ENCODE assay signal across 9 cellular contexts in the genomic region with DNA sequence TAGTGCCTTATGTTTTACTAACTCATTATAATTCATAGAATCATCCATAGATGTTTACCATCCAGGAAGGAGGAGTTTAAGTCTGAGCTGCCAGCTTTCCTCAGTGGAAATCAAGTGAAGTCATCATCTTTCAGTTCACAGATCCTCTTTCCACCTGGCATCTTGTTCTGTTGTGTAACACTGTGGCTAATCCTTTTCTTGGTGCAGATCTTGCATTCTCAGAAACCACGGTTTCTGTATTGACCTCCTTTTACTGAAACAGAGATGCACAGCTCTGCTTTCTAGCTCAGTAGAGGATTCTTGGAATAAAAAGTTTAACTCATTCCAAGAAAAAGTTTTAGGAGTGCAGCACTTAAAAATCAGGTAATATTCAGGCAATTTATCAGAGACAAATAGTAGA. TPM values are rescaled to one million over a fixed set of nuclear protein-coding genes. Genes with fewer than 3 reads are reported as not detected.
DNase-seq lines count a peak whose midpoint lies in the region; ATAC-seq and TF ChIP-seq lines count a peak whose summit lies in the region.
"Not testable (repeated sequence)": the region's sequence is repeated elsewhere in the genome, so short reads cannot be mapped to it uniquely, and the experiment has no call there.
"Had no signal": no experiment of that assay in that cellular context is flagged by ENCODE, and none has a peak within 500 bp of the region (broad histone marks: within the 10 kb centered on the region; RNA-seq: fewer than 3 reads in every experiment).

No MANE protein-coding gene starts in this region.

- not testable (repeated sequence) for H3K23ac ChIP-seq in IMR-90 (ENCODE audit: low read depth, low read length)

- not testable (repeated sequence) for H3K27ac ChIP-seq in IMR-90 (ENCODE audit: insufficient read depth, low read length)

- H3K27me3 ChIP-seq in IMR-90 (ENCODE audit: control insufficient read depth, insufficient read depth, low read length); adipocyte (replicated peaks; ENCODE audit: control insufficient read depth, insufficient read depth, low read length): not testable (repeated sequence)

- not testable (repeated sequence) for H3K4me3 ChIP-seq in IMR-90 (ENCODE audit: insufficient read depth, low read depth, low read length); adipocyte (ENCODE audit: low read length); epithelial cell of esophagus (ENCODE audit: low read length); fibroblast of the aortic adventitia (ENCODE audit: low read depth, low read length)

- intact Hi-C loops in IMR-90 (cut with micrococcal nuclease) = not testable (repeated sequence)

- H3K18ac ChIP-seq in IMR-90 (ENCODE audit: low read depth, low read length) = not testable (repeated sequence)

- H3K9me3 ChIP-seq in IMR-90 (ENCODE audit: control insufficient read depth, insufficient read depth, low read length); adipocyte (ENCODE audit: control insufficient read depth, low read length): not testable (repeated sequence)

- H3K14ac ChIP-seq in IMR-90 (replicated peaks; ENCODE audit: low read depth, low read length) = not testable (repeated sequence)

- H4K20me1 ChIP-seq in IMR-90 (ENCODE audit: insufficient read depth, low read length) = not testable (repeated sequence)

- not testable (repeated sequence) for H2AFZ ChIP-seq in IMR-90 (replicated peaks; ENCODE audit: low read length, poor library complexity)

- not testable (repeated sequence) for H2BK120ac ChIP-seq in IMR-90 (ENCODE audit: low read depth, low read length)

- dilution Hi-C loops in IMR-90 (cut with HindIII; ENCODE audit: low sequenced_read_pairs, unreplicated experiment) = not testable (repeated sequence)

- DNase-seq in EH (ENCODE audit: low read depth) (peak; percentile 14), IMR-90 (peak; percentile 66), MV-4-11 (lab: John Stamatoyannopoulos, UW) (peak; percentile 87), RPMI8226 (peak; percentile 42), adipocyte (ENCODE audit: low read depth) (peak; percentile 35), epithelial cell of esophagus (ENCODE audit: low read depth) (peak; percentile 6), fibroblast of the aortic adventitia (ENCODE audit: low read depth) (peak; percentile 34), renal cortical epithelial cell (ENCODE audit: low read depth) (peak; percentile 22)

- H3K4me2 ChIP-seq in IMR-90 (ENCODE audit: low read depth, low read length) = not testable (repeated sequence)

- not testable (repeated sequence) for TF ChIP-seq RAD21 in IMR-90 (IDR thresholded peaks at IDR 0.05; ENCODE audit: low read length)

- H2BK20ac ChIP-seq in IMR-90 (ENCODE audit: low read depth, low read length) = not testable (repeated sequence)

- H3K36me3 ChIP-seq in IMR-90 (ENCODE audit: control insufficient read depth, insufficient read depth, low read length); adipocyte (ENCODE audit: control insufficient read depth, insufficient read depth, low read length, severe bottlenecking): not testable (repeated sequence)

- H3K4me1 ChIP-seq in IMR-90 (ENCODE audit: control insufficient read depth, insufficient read depth, low read length); adipocyte (ENCODE audit: control insufficient read depth, insufficient read depth, low read length): not testable (repeated sequence)

- WGBS in IMR-90 (ENCODE audit: extremely low coverage in 2 of 2, insufficient read length in 1 of 2), 2 experiments = no CpG with 5 or more reads among the region's 1 CpG

- H2AK9ac ChIP-seq in IMR-90 (replicated peaks; ENCODE audit: low read depth, low read length, poor library complexity) = not testable (repeated sequence)

- H4K91ac ChIP-seq in IMR-90 (ENCODE audit: insufficient read depth, low read depth, low read length) = not testable (repeated sequence)

- CTCF ChIA-PET in IMR-90 (lab: Yijun Ruan, JAX) = not testable (repeated sequence)

- not testable (repeated sequence) for H2BK15ac ChIP-seq in IMR-90 (ENCODE audit: low read depth, low read length)

- not testable (repeated sequence) for H4K8ac ChIP-seq in IMR-90 (ENCODE audit: low read depth in 2 of 2, low read length in 2 of 2)

- not testable (repeated sequence) for H3K9me1 ChIP-seq in IMR-90 (ENCODE audit: insufficient read depth, low read length)

- H3K56ac ChIP-seq in IMR-90 (ENCODE audit: extremely low read depth, insufficient read depth, low read length) = not testable (repeated sequence)

- not testable (repeated sequence) for H4K5ac ChIP-seq in IMR-90 (ENCODE audit: low read depth, low read length)

- not testable (repeated sequence) for TF ChIP-seq POLR2A in IMR-90 (IDR thresholded peaks at IDR 0.05; ENCODE audit: low read depth, low read length)

- in situ Hi-C loops in IMR-90 (cut with MboI; ENCODE audit: low sequenced_read_pairs) = not testable (repeated sequence)

- ATAC-seq in IMR-90 (ENCODE audit: low read depth) = not testable (repeated sequence)

- POLR2A ChIA-PET in IMR-90 (lab: Charles Lee; ENCODE audit: unreplicated experiment) = not testable (repeated sequence)

- TF ChIP-seq CTCF in IMR-90 (conservative IDR thresholded peaks at IDR 0.05; ENCODE audit: low read depth, low read length); epithelial cell of esophagus (IDR thresholded peaks at IDR 0.05; ENCODE audit: insufficient read depth, low read depth, low read length, missing control alignments); fibroblast of the aortic adventitia (IDR thresholded peaks at IDR 0.05; ENCODE audit: insufficient read depth, low read length): not testable (repeated sequence)

- H2BK5ac ChIP-seq in IMR-90 (ENCODE audit: low read depth, low read length, poor library complexity, severe bottlenecking) = not testable (repeated sequence)

- not testable (repeated sequence) for BruUV-seq in IMR-90 (replicated peaks; lab: Mats Ljungman, UMichigan)

- H2AK5ac ChIP-seq in IMR-90 (ENCODE audit: low read depth, low read length) = not testable (repeated sequence)

- not testable (repeated sequence) for H3K4ac ChIP-seq in IMR-90 (ENCODE audit: low read depth, low read length)

- H3K79me1 ChIP-seq in IMR-90 (ENCODE audit: low read depth in 1 of 2, low read length in 2 of 2) = not testable (repeated sequence)

- not testable (repeated sequence) for H3K9ac ChIP-seq in IMR-90 (ENCODE audit: low read depth, low read length); adipocyte (ENCODE audit: low read length)

TF ChIP-seq in IMR-90, 13 proteins besides CTCF, POLR2A, EP300 and RAD21:
- 0 out of 2 replicates have a peak, but pooled peaks have one; percentile 5 for TF ChIP-seq CEBPB (IDR thresholded peaks at IDR 0.05; ENCODE audit: low read depth, low read length)

RNA-seq across cellular contexts. Expression of a gene that starts 38.1 kb away (rescaled TPM):
- total RNA-seq in IMR-90 (2012; rRNA removed) = 13.4 and 14.7 TPM in 2 replicates
- 5.8 and 7.1 TPM in 2 replicates for polyA plus RNA-seq in IMR-90 (2012; rRNA removed)
- polyA plus RNA-seq in IMR-90 (2012; cell fraction: cytosol; rRNA removed) = 1.8 and 2.0 TPM in 2 replicates
- polyA plus RNA-seq in IMR-90 (2012; cell fraction: nucleus; rRNA removed; ENCODE audit: low replicate concordance) = 1.1 and 7.0 TPM in 2 replicates
- total RNA-seq in fibroblast of the aortic adventitia (ENCODE audit: low replicate concordance) = 1.9 TPM in 1 of 2 replicates, not detected in the other
- 7.3 and 13.8 TPM in 2 replicates for total RNA-seq in renal cortical epithelial cell
- total RNA-seq: CD8-positive, alpha-beta T cell had no signal

Comparison
In these comparisons a context has a peak if more than half of its experiments do, and no peak if none do; other contexts are left out.
1. DNase-seq: peak in every context shown above with its lines; median percentile 87 in MV-4-11; 66 in IMR-90; 42 in RPMI8226; 35 in adipocyte; 34 in fibroblast of the aortic adventitia; 22 in renal cortical epithelial cell; 14 in EH; 6 in epithelial cell of esophagus.